Comparison of ENCODE assay signal across 7 cellular contexts in genomic region chr17:48259710-48260291, GRCh38.
DNase-seq lines count a peak whose midpoint lies in the region; ATAC-seq and TF ChIP-seq lines count a peak whose summit lies in the region.

No MANE protein-coding gene starts in this region.

- 40 to 59% (median 50%) methylated on average over 2 of the region's 2 CpGs for WGBS in adrenal gland, 4 donors

- TF ChIP-seq CTCF in GM06990 (IDR thresholded peaks at IDR 0.05; ENCODE audit: insufficient read depth, low read length, poor library complexity, severe bottlenecking) = peak; percentile 55
- TF ChIP-seq CTCF in NB4 (IDR thresholded peaks at IDR 0.05; ENCODE audit: low read depth, low read length) = peak; percentile 58
- peak in 5 of 6 experiments; percentile 32 to 53 (median 42) for TF ChIP-seq CTCF in adrenal gland (IDR thresholded peaks at IDR 0.05)
- TF ChIP-seq CTCF in lower lobe of right lung (IDR thresholded peaks at IDR 0.05) = peak; percentile 37

- H3K27me3 ChIP-seq in GM06990 (replicated peaks; ENCODE audit: control insufficient read depth, insufficient read depth, low read length) = no peaks in the 10 kb centered on the region
- H3K27me3 ChIP-seq in adrenal gland = no peaks in the 10 kb centered on the region
- H3K27me3 ChIP-seq in lower lobe of right lung (ENCODE audit: low read depth) = no peaks in the 10 kb centered on the region

- TF ChIP-seq POLR2A in NB4 (IDR thresholded peaks at IDR 0.05; ENCODE audit: extremely low read depth, insufficient read length) = no peak
- TF ChIP-seq POLR2A in adrenal gland (IDR thresholded peaks at IDR 0.05) = no peak

- H3K4me1 ChIP-seq in adrenal gland (replicated peaks in 1 of 2) (no peaks in the 10 kb centered on the region), lower lobe of right lung (no peaks in the 10 kb centered on the region)

- H3K27ac ChIP-seq in adrenal gland = no peak overlapping the region
- no peak overlapping the region for H3K27ac ChIP-seq in lower lobe of right lung

- DNase-seq in GM06990 (ENCODE audit: extremely low read depth, insufficient read length) (no peak), NB4 (ENCODE audit: low read depth) (peak; percentile 55), adrenal gland (peak in 1 of 7 donors; percentile 8), lower lobe of right lung (no peak)
- no peak for DNase-seq in activated CD4-positive, alpha-beta T cell treated with anti-CD3 and anti-CD28 coated beads for 1 hour
- DNase-seq in activated T-cell treated with anti-CD3 and anti-CD28 coated beads, Interleukin-2, amount 50 U/mL, for 48 hours = no peak

- peak in 1 of 2 donors; percentile 36 for ATAC-seq in lower lobe of right lung
- no peak for ATAC-seq in HG03520 (IDR thresholded peaks at IDR 0.05; ENCODE audit: unreplicated experiment)

- H3K9me3 ChIP-seq in adrenal gland (replicated peaks in 1 of 3) = no peaks in the 10 kb centered on the region
- no peaks in the 10 kb centered on the region for H3K9me3 ChIP-seq in lower lobe of right lung

- H3K36me3 ChIP-seq in GM06990 (ENCODE audit: control insufficient read depth, insufficient read depth, low read length) = no peaks in the 10 kb centered on the region
- no peaks in the 10 kb centered on the region for H3K36me3 ChIP-seq in adrenal gland (replicated peaks in 1 of 2)
- H3K36me3 ChIP-seq in lower lobe of right lung = no peaks in the 10 kb centered on the region

- intact Hi-C loops in adrenal gland (cut with DNase I) (no loop called here), lower lobe of right lung (cut with DNase I) (no loop called here)

- no peak overlapping the region for H3K4me3 ChIP-seq in GM06990 (replicated peaks; ENCODE audit: low read depth, low read length)
- H3K4me3 ChIP-seq in NB4 (ENCODE audit: low read depth, low read length) = no peak overlapping the region
- H3K4me3 ChIP-seq in adrenal gland = no peak overlapping the region
- H3K4me3 ChIP-seq in lower lobe of right lung = no peak overlapping the region
